ENCODE assay signal across 1 cellular context in the genomic region with DNA sequence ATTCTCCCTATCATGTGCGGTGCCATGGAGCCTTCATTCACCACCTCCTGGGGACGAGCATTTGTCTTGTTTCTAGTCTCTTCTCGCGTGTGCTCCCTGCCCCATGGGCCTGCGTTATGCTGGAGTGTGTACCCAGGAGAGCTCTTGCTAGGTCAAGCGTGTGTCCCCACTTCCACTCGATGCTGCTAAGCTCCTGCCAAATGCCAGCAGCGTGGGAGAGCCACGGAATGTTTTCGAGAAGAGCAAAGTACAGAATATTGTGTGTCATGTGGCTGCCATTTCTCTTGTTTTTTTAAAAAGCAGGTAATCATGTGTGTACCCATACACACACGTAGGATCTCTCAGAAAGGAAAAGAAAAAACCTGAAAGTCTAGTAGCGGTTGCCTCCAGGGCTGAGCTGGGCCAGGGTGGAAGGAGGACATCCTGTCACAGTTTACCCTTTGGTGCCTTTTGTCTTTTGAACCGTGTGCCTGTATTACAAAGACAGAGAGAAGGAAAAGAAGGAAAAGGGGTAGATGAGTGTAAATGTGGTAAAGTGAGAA.
TF ChIP-seq lines count a peak whose summit lies in the region.

No MANE protein-coding gene starts in this region.

TF ChIP-seq in liver, 16 proteins besides CTCF, POLR2A, EP300 and RAD21 (continued from another document):
- TF ChIP-seq, protein P1, sequence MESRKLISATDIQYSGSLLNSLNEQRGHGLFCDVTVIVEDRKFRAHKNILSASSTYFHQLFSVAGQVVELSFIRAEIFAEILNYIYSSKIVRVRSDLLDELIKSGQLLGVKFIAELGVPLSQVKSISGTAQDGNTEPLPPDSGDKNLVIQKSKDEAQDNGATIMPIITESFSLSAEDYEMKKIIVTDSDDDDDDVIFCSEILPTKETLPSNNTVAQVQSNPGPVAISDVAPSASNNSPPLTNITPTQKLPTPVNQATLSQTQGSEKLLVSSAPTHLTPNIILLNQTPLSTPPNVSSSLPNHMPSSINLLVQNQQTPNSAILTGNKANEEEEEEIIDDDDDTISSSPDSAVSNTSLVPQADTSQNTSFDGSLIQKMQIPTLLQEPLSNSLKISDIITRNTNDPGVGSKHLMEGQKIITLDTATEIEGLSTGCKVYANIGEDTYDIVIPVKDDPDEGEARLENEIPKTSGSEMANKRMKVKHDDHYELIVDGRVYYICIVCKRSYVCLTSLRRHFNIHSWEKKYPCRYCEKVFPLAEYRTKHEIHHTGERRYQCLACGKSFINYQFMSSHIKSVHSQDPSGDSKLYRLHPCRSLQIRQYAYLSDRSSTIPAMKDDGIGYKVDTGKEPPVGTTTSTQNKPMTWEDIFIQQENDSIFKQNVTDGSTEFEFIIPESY (IDR thresholded peaks at IDR 0.05) = no peak
- no peak for TF ChIP-seq FOXA1 (IDR thresholded peaks at IDR 0.05)
- no peak for TF ChIP-seq JUND (IDR thresholded peaks at IDR 0.05)
- peak in 1 of 2 donors; percentile 6 for TF ChIP-seq RXRA (IDR thresholded peaks at IDR 0.05)
- no peak for TF ChIP-seq HNF4G (IDR thresholded peaks at IDR 0.05)
- TF ChIP-seq FOXA2 (IDR thresholded peaks at IDR 0.05) = no peak
- peak; percentile 24 for TF ChIP-seq SP1 (IDR thresholded peaks at IDR 0.05)
- peak; percentile 67 to 68 for TF ChIP-seq HNF4A (conservative IDR thresholded peaks at IDR 0.05)
- TF ChIP-seq MAX (IDR thresholded peaks at IDR 0.05) = no peak
- TF ChIP-seq TAF1 (conservative IDR thresholded peaks at IDR 0.05) = no peak
- TF ChIP-seq GABPA (IDR thresholded peaks at IDR 0.05 in 1 of 2, conservative IDR thresholded peaks at IDR 0.05 in 1 of 2) = no peak
- TF ChIP-seq, protein P2, sequence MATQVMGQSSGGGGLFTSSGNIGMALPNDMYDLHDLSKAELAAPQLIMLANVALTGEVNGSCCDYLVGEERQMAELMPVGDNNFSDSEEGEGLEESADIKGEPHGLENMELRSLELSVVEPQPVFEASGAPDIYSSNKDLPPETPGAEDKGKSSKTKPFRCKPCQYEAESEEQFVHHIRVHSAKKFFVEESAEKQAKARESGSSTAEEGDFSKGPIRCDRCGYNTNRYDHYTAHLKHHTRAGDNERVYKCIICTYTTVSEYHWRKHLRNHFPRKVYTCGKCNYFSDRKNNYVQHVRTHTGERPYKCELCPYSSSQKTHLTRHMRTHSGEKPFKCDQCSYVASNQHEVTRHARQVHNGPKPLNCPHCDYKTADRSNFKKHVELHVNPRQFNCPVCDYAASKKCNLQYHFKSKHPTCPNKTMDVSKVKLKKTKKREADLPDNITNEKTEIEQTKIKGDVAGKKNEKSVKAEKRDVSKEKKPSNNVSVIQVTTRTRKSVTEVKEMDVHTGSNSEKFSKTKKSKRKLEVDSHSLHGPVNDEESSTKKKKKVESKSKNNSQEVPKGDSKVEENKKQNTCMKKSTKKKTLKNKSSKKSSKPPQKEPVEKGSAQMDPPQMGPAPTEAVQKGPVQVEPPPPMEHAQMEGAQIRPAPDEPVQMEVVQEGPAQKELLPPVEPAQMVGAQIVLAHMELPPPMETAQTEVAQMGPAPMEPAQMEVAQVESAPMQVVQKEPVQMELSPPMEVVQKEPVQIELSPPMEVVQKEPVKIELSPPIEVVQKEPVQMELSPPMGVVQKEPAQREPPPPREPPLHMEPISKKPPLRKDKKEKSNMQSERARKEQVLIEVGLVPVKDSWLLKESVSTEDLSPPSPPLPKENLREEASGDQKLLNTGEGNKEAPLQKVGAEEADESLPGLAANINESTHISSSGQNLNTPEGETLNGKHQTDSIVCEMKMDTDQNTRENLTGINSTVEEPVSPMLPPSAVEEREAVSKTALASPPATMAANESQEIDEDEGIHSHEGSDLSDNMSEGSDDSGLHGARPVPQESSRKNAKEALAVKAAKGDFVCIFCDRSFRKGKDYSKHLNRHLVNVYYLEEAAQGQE (IDR thresholded peaks at IDR 0.05) = no peak
- TF ChIP-seq ATF3 (IDR thresholded peaks at IDR 0.05) = no peak
